Comparison of ENCODE assay signal across 10 cellular contexts in the genomic region with DNA sequence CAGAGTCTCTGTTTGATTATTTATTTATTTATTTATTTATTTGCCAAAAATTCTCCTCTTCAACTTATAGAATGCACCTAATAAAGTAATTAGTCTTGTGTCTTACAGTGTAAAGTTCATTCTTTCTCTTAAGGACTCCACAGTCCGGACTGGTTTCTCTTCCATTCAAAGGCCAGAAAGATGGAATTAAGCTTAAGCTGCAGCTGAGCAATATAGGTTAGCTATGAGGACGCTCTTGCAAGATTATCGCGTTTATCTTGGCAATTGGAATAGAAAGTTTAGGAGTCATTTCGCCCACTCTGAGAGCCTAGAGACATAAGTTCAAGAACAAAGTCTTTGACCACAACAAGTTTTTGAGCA. TPM values are rescaled to one million over a fixed set of nuclear protein-coding genes. Genes with fewer than 3 reads are reported as not detected.
A peak's percentile ranks its signal among the peaks of the same experiment; 100 is the strongest.
DNase-seq lines count a peak whose midpoint lies in the region; ATAC-seq and TF ChIP-seq lines count a peak whose summit lies in the region.
"Had no signal": no experiment of that assay in that cellular context is flagged by ENCODE, and none has a peak within 500 bp of the region (broad histone marks: within the 10 kb centered on the region; RNA-seq: fewer than 3 reads in every experiment).

No MANE protein-coding gene starts in this region.

- DNase-seq in glutamatergic neuron: no peak
- DNase-seq in globus pallidus (ENCODE audit: low spot score): no peak
- no peak for DNase-seq in stimulated activated CD4-positive, alpha-beta T cell treated with anti-CD3 and anti-CD28 coated beads, Interleukin-2, amount 100 ng/mL, for 48 hours
- DNase-seq in putamen (ENCODE audit: low spot score): no peak

- TF ChIP-seq CTCF in glutamatergic neuron (IDR thresholded peaks at IDR 0.05; ENCODE audit: partially characterized antibody, unreplicated experiment): peak; percentile 3

- H3K27me3 Mint-ChIP-seq in glutamatergic neuron (ENCODE audit: unreplicated experiment): peaks cover 2% of the 10 kb centered on the region
- H3K27me3 Mint-ChIP-seq: activated CD8-positive, alpha-beta T cell treated with anti-CD3 and anti-CD28 coated beads for 36 hours had no signal

- peak; percentile 16 for ATAC-seq in GM18502 (IDR thresholded peaks at IDR 0.05; ENCODE audit: poor library complexity, unreplicated experiment)
- ATAC-seq in GM21447 (IDR thresholded peaks at IDR 0.05; ENCODE audit: unreplicated experiment): peak; percentile 31
- peak; percentile 32 for ATAC-seq in HG03354 (IDR thresholded peaks at IDR 0.05; ENCODE audit: poor library complexity, severe bottlenecking, unreplicated experiment)
- no peak for ATAC-seq in HG03097 (IDR thresholded peaks at IDR 0.05; ENCODE audit: low FRiP score, unreplicated experiment)

- no peaks in the 10 kb centered on the region for H3K36me3 Mint-ChIP-seq in glutamatergic neuron (ENCODE audit: unreplicated experiment)

- no peak overlapping the region for H3K4me3 Mint-ChIP-seq in glutamatergic neuron (ENCODE audit: unreplicated experiment)
- H3K4me3 Mint-ChIP-seq: activated CD8-positive, alpha-beta T cell treated with anti-CD3 and anti-CD28 coated beads for 36 hours had no signal

- no peak overlapping the region for H3K27ac Mint-ChIP-seq in glutamatergic neuron (ENCODE audit: unreplicated experiment)

- peaks cover 44% of the 10 kb centered on the region for H3K4me1 Mint-ChIP-seq in glutamatergic neuron (ENCODE audit: low read depth, unreplicated experiment)

- peaks cover 2% of the 10 kb centered on the region for H3K9me3 Mint-ChIP-seq in glutamatergic neuron (ENCODE audit: unreplicated experiment)
- H3K9me3 Mint-ChIP-seq: activated CD8-positive, alpha-beta T cell treated with anti-CD3 and anti-CD28 coated beads for 36 hours had no signal

RNA-seq across cellular contexts. Expression of a gene that starts 15.0 kb away (rescaled TPM):
- 819 TPM for total RNA-seq in glutamatergic neuron (ENCODE audit: unreplicated experiment)

RNA-seq across cellular contexts. Expression of a gene that starts 20.8 kb away (rescaled TPM):
- not detected for total RNA-seq in glutamatergic neuron (ENCODE audit: unreplicated experiment)
- total RNA-seq: activated CD8-positive, alpha-beta T cell treated with anti-CD3 and anti-CD28 coated beads for 36 hours; adrenal gland had no signal

RNA-seq across cellular contexts. Expression of a gene that starts 34.9 kb away (rescaled TPM):
- 35.9 TPM for total RNA-seq in glutamatergic neuron (ENCODE audit: unreplicated experiment)
